ENCODE assay signal across 8 cellular contexts in the genomic region with DNA sequence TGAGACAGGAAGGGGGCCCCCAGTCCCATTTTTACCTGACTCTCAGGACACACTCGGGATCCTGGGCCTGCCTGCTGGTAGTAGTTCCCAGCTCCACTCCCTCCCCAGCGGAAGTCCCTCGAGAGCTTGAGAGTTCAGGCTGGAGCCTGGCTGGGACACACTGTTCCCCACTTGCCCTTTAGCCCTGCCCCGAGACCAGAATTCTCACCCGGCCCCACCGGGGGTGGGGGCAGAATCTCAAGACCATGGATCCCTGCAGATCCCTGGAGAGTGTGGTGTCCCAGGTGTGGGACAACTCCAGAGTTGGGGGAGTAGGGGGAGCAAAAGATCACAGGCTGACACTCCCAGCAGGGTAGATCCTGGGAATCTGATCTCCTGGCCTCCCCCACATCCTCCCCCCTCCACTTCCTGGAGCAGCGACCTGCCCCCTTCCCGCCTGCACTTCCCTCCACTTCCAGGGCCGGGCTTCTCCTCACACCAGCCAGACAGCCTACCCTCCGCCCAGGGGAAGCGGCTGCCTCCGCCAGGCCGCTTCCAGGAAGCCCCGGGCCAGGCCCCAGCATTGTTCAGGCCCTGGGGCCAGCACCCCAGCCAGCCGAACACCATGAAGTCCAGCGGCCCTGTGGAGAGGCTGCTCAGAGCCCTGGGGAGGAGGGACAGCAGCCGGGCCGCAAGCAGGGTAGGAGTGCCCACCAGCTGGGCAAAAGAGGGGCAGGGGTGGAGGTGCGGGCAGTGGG. TPM values are rescaled to one million over a fixed set of nuclear protein-coding genes. Genes with fewer than 3 reads are reported as not detected.
A peak's percentile ranks its signal among the peaks of the same experiment; 100 is the strongest.
DNase-seq lines count a peak whose midpoint lies in the region; ATAC-seq and TF ChIP-seq lines count a peak whose summit lies in the region.

A gene with protein sequence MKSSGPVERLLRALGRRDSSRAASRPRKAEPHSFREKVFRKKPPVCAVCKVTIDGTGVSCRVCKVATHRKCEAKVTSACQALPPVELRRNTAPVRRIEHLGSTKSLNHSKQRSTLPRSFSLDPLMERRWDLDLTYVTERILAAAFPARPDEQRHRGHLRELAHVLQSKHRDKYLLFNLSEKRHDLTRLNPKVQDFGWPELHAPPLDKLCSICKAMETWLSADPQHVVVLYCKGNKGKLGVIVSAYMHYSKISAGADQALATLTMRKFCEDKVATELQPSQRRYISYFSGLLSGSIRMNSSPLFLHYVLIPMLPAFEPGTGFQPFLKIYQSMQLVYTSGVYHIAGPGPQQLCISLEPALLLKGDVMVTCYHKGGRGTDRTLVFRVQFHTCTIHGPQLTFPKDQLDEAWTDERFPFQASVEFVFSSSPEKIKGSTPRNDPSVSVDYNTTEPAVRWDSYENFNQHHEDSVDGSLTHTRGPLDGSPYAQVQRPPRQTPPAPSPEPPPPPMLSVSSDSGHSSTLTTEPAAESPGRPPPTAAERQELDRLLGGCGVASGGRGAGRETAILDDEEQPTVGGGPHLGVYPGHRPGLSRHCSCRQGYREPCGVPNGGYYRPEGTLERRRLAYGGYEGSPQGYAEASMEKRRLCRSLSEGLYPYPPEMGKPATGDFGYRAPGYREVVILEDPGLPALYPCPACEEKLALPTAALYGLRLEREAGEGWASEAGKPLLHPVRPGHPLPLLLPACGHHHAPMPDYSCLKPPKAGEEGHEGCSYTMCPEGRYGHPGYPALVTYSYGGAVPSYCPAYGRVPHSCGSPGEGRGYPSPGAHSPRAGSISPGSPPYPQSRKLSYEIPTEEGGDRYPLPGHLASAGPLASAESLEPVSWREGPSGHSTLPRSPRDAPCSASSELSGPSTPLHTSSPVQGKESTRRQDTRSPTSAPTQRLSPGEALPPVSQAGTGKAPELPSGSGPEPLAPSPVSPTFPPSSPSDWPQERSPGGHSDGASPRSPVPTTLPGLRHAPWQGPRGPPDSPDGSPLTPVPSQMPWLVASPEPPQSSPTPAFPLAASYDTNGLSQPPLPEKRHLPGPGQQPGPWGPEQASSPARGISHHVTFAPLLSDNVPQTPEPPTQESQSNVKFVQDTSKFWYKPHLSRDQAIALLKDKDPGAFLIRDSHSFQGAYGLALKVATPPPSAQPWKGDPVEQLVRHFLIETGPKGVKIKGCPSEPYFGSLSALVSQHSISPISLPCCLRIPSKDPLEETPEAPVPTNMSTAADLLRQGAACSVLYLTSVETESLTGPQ (N-terminal part only) (plus strand): TSS at position 484 of the 737 bp plus-strand sequence. CDS start 121 bp downstream, at position 605.

- peaks cover 30% of the 10 kb centered on the region for H3K4me1 ChIP-seq in CD4-positive, CD25-positive, alpha-beta regulatory T cell (ENCODE audit: control insufficient read depth, insufficient read depth, low read length, poor library complexity, severe bottlenecking)
- H3K4me1 ChIP-seq in spleen: peaks cover 26 to 91% (median 61%) of the 10 kb centered on the region in 6 donors

- TF ChIP-seq CTCF in kidney epithelial cell (IDR thresholded peaks at IDR 0.05; ENCODE audit: insufficient read depth, low read length, poor library complexity, severe bottlenecking) (no peak), spleen (IDR thresholded peaks at IDR 0.05 in 8 of 11, conservative IDR thresholded peaks at IDR 0.05 in 3 of 11) (no peak)

- intact Hi-C loops in spleen (cut with DNase I; ENCODE audit: low total_unique reads): no loop called here

- no peaks in the 10 kb centered on the region for H3K9me3 ChIP-seq in CD4-positive, CD25-positive, alpha-beta regulatory T cell (ENCODE audit: control insufficient read depth in 2 of 2, low read length in 2 of 2)
- H3K9me3 ChIP-seq in spleen: no peaks in the 10 kb centered on the region

- no peak for DNase-seq in CD4-positive, CD25-positive, alpha-beta regulatory T cell
- DNase-seq in M059J (ENCODE audit: low read depth) (peak; percentile 73), cerebellum (ENCODE audit: low spot score) (no peak), kidney epithelial cell (ENCODE audit: low read depth) (no peak), spleen (peak; percentile 88), NCI-H446 treated with DMSO at 0.1 percent for 48 hours (lab: John Stamatoyannopoulos, UW) (no peak)

- peaks cover 0 to 27% (median 8%) of the 10 kb centered on the region in 4 donors for H3K4me1 Mint-ChIP-seq in CD4-positive, CD25-positive, alpha-beta regulatory T cell

- peaks cover 0 to 2% (median 0%) of the 10 kb centered on the region in 7 donors for H3K9me3 Mint-ChIP-seq in CD4-positive, CD25-positive, alpha-beta regulatory T cell

- H3K27me3 ChIP-seq in CD4-positive, CD25-positive, alpha-beta regulatory T cell (ENCODE audit: control insufficient read depth, insufficient read depth, low read length): no peaks in the 10 kb centered on the region
- H3K27me3 ChIP-seq in kidney epithelial cell (ENCODE audit: control insufficient read depth, insufficient read depth, low read length): no peaks in the 10 kb centered on the region
- H3K27me3 ChIP-seq in spleen (replicated peaks in 1 of 7): peaks cover 0 to 9% (median 0%) of the 10 kb centered on the region in 7 donors

- 35 to 56% (median 50%) methylated on average over 15 to 19 of the region's 19 CpGs for WGBS in spleen, 5 donors

- peak in 1 of 3 donors; percentile 28 for TF ChIP-seq POLR2A in spleen (IDR thresholded peaks at IDR 0.05)

- ATAC-seq in CD4-positive, CD25-positive, alpha-beta regulatory T cell (ENCODE audit: low read depth in 2 of 2): no peak
- ATAC-seq in HG03439 (IDR thresholded peaks at IDR 0.05; ENCODE audit: unreplicated experiment): no peak
- no peak for ATAC-seq in activated CD4-positive, CD25-positive, alpha-beta regulatory T cell treated with anti-CD3 and anti-CD28 coated beads, Interleukin-2, amount 50 U/mL, for 24 hours

- no peaks in the 10 kb centered on the region for H3K36me3 Mint-ChIP-seq in CD4-positive, CD25-positive, alpha-beta regulatory T cell

- no peak within 1 kb of the TSS for H3K4me3 ChIP-seq in CD4-positive, CD25-positive, alpha-beta regulatory T cell (ENCODE audit: low read depth, low read length)
- H3K4me3 ChIP-seq in kidney epithelial cell (ENCODE audit: low read depth, low read length) (peak within 1 kb of the TSS; percentile 32), spleen (peak within 1 kb of the TSS; percentile 44 to 78 (median 63))

- H3K4me3 Mint-ChIP-seq in CD4-positive, CD25-positive, alpha-beta regulatory T cell: peak within 1 kb of the TSS; percentile 33 to 90 (median 64)

- no peak within 1 kb of the TSS for H3K27ac ChIP-seq in CD4-positive, CD25-positive, alpha-beta regulatory T cell (ENCODE audit: insufficient read depth, low read length, poor library complexity, severe bottlenecking)
- peak within 1 kb of the TSS; percentile 77 to 94 (median 89) for H3K27ac ChIP-seq in spleen

- H3K36me3 ChIP-seq in CD4-positive, CD25-positive, alpha-beta regulatory T cell (ENCODE audit: control insufficient read depth, insufficient read depth, low read length): no peaks in the 10 kb centered on the region
- no peaks in the 10 kb centered on the region for H3K36me3 ChIP-seq in kidney epithelial cell (ENCODE audit: control insufficient read depth, insufficient read depth, low read length)
- peaks cover 0 to 19% (median 0%) of the 10 kb centered on the region in 6 donors for H3K36me3 ChIP-seq in spleen

- peak within 1 kb of the TSS; percentile 27 to 93 (median 69) for H3K27ac Mint-ChIP-seq in CD4-positive, CD25-positive, alpha-beta regulatory T cell

- H3K27me3 Mint-ChIP-seq in CD4-positive, CD25-positive, alpha-beta regulatory T cell: no peaks in the 10 kb centered on the region

RNA-seq across cellular contexts. Expression of the gene that starts here (rescaled TPM):
- 1.4 TPM for total RNA-seq in CD4-positive, CD25-positive, alpha-beta regulatory T cell
- under 1 TPM in 1 of 4 donors, not detected in 3; 0.09 TPM for polyA plus RNA-seq in CD4-positive, CD25-positive, alpha-beta regulatory T cell
- total RNA-seq in M059J (2014; rRNA removed; shearing (Covaris generic)): 31.1 and 39.9 TPM in 2 replicates
- total RNA-seq in cerebellum (26.7 TPM), kidney epithelial cell (3.8 and 10.1 TPM in 2 replicates), spleen (100 to 1,000 TPM in 6 of 7 donors, 10 to 100 TPM in 1; 72.4 to 301 (median 170) TPM)
- polyA plus RNA-seq in spleen: 100 to 1,000 TPM in 1 of 3 donors, 10 to 100 TPM in 2; 36.6 to 159 (median 67.5) TPM

Comparison
In these comparisons a context has a peak if more than half of its experiments do, and no peak if none do; other contexts are left out.
1. RNA of the gene that starts here (polyA plus RNA-seq): 36.6 to 159 TPM in spleen; 0.09 TPM in CD4-positive, CD25-positive, alpha-beta regulatory T cell; every median in the first group is over 10 times any median in the second.
2. DNase-seq: peak in M059J (single experiment) and spleen (single experiment); none in CD4-positive, CD25-positive, alpha-beta regulatory T cell (0 of 3), cerebellum (single experiment), kidney epithelial cell (single experiment) and NCI-H446 treated with DMSO at 0.1 percent for 48 hours (single experiment).